Comparison of ENCODE assay signal across 20 cellular contexts in genomic region chr20:40009542-40009941, GRCh38.
"Had no signal": no experiment of that assay in that cellular context is flagged by ENCODE, and none has a peak within 500 bp of the region (broad histone marks: within the 10 kb centered on the region; RNA-seq: fewer than 3 reads in every experiment).

No MANE protein-coding gene starts in this region.

- H3K27ac Mint-ChIP-seq: activated B cell treated with CpG ODN at 0.5 μM for 24 hours; activated CD4-positive, alpha-beta T cell treated with anti-CD3 and anti-CD28 coated beads, Interleukin-2, amount 10 ng/mL, durations not matched to agents 24 days and 14 days; activated CD8-positive, alpha-beta T cell treated with anti-CD3 and anti-CD28 coated beads, Interleukin-2, amount 10 ng/mL, durations not matched to agents 7 days and 5 days; activated naive CD4-positive, alpha-beta T cell treated with anti-CD3 and anti-CD28 coated beads, Interleukin-2, amount 50 U/mL, for 24 hours; natural killer cell had no signal

- DNase-seq: activated B cell treated with CpG ODN at 0.5 μM for 24 hours; activated CD4-positive, alpha-beta T cell treated with anti-CD3 and anti-CD28 coated beads, Interleukin-2, amount 10 ng/mL, durations not matched to agents 24 days and 14 days; activated CD8-positive, alpha-beta memory T cell treated with anti-CD3 and anti-CD28 coated beads, Interleukin-2, amount 50 U/mL, for 4 hours; activated CD8-positive, alpha-beta T cell treated with anti-CD3 and anti-CD28 coated beads, Interleukin-2, amount 10 ng/mL, durations not matched to agents 7 days and 5 days; activated effector memory CD4-positive, alpha-beta T cell treated with anti-CD3 and anti-CD28 coated beads, Interleukin-2, amount 50 U/mL, for 16 hours; activated T-cell treated with anti-CD3 and anti-CD28 coated beads, Interleukin-2, amount 50 U/mL, for 48 hours; body of pancreas; effector CD4-positive, alpha-beta T cell; mesendoderm; natural killer cell; stimulated activated CD4-positive, alpha-beta T cell treated with anti-CD3 and anti-CD28 coated beads, Interleukin-4, amount 100 ng/mL, for 4 hours; stimulated activated CD8-positive, alpha-beta memory T cell treated with anti-CD3 and anti-CD28 coated beads, Interleukin-4, amount 100 ng/mL, for 48 hours; stimulated activated naive CD8-positive, alpha-beta T cell treated with anti-CD3 and anti-CD28 coated beads, Interleukin-15, Interleukin-2, amounts not matched to agents 100 U/mL and 50 U/mL, for 24 hours; trophoblast cell had no signal

- H3K36me3 Mint-ChIP-seq: activated naive CD4-positive, alpha-beta T cell treated with anti-CD3 and anti-CD28 coated beads, Interleukin-2, amount 50 U/mL, for 24 hours; natural killer cell had no signal

- H3K4me3 ChIP-seq: body of pancreas, coronary artery, right atrium auricular region, smooth muscle cell, suprapubic skin had no signal

- H3K27ac ChIP-seq: body of pancreas, coronary artery, right atrium auricular region, suprapubic skin had no signal

- H3K27me3 ChIP-seq: body of pancreas, right atrium auricular region, suprapubic skin had no signal

- H3K4me2 ChIP-seq: smooth muscle cell had no signal

- H3K36me3 ChIP-seq: right atrium auricular region, suprapubic skin had no signal

- H3K4me3 Mint-ChIP-seq: activated B cell treated with CpG ODN at 0.5 μM for 24 hours; activated CD4-positive, alpha-beta T cell treated with anti-CD3 and anti-CD28 coated beads, Interleukin-2, amount 10 ng/mL, durations not matched to agents 24 days and 14 days; activated CD8-positive, alpha-beta T cell treated with anti-CD3 and anti-CD28 coated beads, Interleukin-2, amount 10 ng/mL, durations not matched to agents 7 days and 5 days; activated naive CD4-positive, alpha-beta T cell treated with anti-CD3 and anti-CD28 coated beads, Interleukin-2, amount 50 U/mL, for 24 hours; central memory CD8-positive, alpha-beta T cell; natural killer cell had no signal

- H3K9me3 Mint-ChIP-seq: activated B cell treated with CpG ODN at 0.5 μM for 24 hours had no signal

- H3K4me1 ChIP-seq: body of pancreas, right atrium auricular region, suprapubic skin had no signal

- H3K9me3 ChIP-seq: body of pancreas, right atrium auricular region, suprapubic skin had no signal

- H3K27me3 Mint-ChIP-seq: activated B cell treated with CpG ODN at 0.5 μM for 24 hours; activated CD4-positive, alpha-beta T cell treated with anti-CD3 and anti-CD28 coated beads, Interleukin-2, amount 10 ng/mL, durations not matched to agents 24 days and 14 days; activated naive CD4-positive, alpha-beta T cell treated with anti-CD3 and anti-CD28 coated beads, Interleukin-2, amount 50 U/mL, for 24 hours; central memory CD8-positive, alpha-beta T cell had no signal

- H3K4me1 Mint-ChIP-seq: activated B cell treated with CpG ODN at 0.5 μM for 24 hours; activated CD4-positive, alpha-beta T cell treated with anti-CD3 and anti-CD28 coated beads, Interleukin-2, amount 10 ng/mL, durations not matched to agents 24 days and 14 days; activated naive CD4-positive, alpha-beta T cell treated with anti-CD3 and anti-CD28 coated beads, Interleukin-2, amount 50 U/mL, for 24 hours; central memory CD8-positive, alpha-beta T cell; natural killer cell had no signal

- ATAC-seq: activated CD8-positive, alpha-beta T cell treated with anti-CD3 and anti-CD28 coated beads, Interleukin-2, amount 10 ng/mL, durations not matched to agents 7 days and 5 days; body of pancreas; natural killer cell; stimulated activated naive CD8-positive, alpha-beta T cell treated with anti-CD3 and anti-CD28 coated beads, Interleukin-15, Interleukin-2, amounts not matched to agents 100 U/mL and 50 U/mL, for 24 hours had no signal
